ENCODE assay signal across 17 cellular contexts in the genomic region with DNA sequence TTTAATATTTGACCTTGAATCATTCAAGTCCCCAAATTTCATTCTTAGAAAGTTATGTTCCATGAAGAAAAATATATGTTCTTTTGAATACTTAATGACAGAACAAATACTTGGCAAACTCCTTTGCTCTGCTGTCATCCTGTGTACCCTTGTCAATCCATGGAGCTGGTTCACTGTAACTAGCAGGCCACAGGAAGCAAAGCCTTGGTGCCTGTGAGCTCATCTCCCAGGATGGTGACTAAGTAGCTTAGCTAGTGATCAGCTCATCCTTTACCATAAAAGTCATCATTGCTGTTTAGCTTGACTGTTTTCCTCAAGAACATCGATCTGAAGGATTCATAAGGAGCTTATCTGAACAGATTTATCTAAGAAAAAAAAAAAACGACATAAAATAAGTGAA.
DNase-seq lines count a peak whose midpoint lies in the region; ATAC-seq and TF ChIP-seq lines count a peak whose summit lies in the region.
"Had no signal": no experiment of that assay in that cellular context is flagged by ENCODE, and none has a peak within 500 bp of the region (broad histone marks: within the 10 kb centered on the region; RNA-seq: fewer than 3 reads in every experiment).

No MANE protein-coding gene starts in this region.

- H3K4me3 ChIP-seq in dorsolateral prefrontal cortex: no peak overlapping the region
- H3K4me3 ChIP-seq: heart left ventricle had no signal

- H3K4me3 Mint-ChIP-seq in mesothelial cell of epicardium: no peak overlapping the region
- H3K4me3 Mint-ChIP-seq in effector memory CD8-positive, alpha-beta T cell: no peak overlapping the region
- H3K4me3 Mint-ChIP-seq: activated T-cell treated with anti-CD3 and anti-CD28 coated beads, Interleukin-2, amount 50 U/mL, for 24 hours; B cell; neural crest cell had no signal

- peak; percentile 60 for DNase-seq in AG08395 (ENCODE audit: low spot score)
- peak; percentile 46 for DNase-seq in NCI-H69 (lab: John Stamatoyannopoulos, UW)
- no peak for DNase-seq in dorsolateral prefrontal cortex
- no peak for DNase-seq in mesothelial cell of epicardium (ENCODE audit: low spot score in 2 of 2, unreplicated experiment in 2 of 2)
- DNase-seq in OCI-M2 (lab: John Stamatoyannopoulos, UW; ENCODE audit: unreplicated experiment): no peak
- no peak for DNase-seq in effector memory CD8-positive, alpha-beta T cell
- DNase-seq: activated CD4-positive, CD25-positive, alpha-beta regulatory T cell treated with anti-CD3 and anti-CD28 coated beads, Interleukin-2, amount 50 U/mL, for 72 hours; activated T-cell treated with anti-CD3 and anti-CD28 coated beads, Interleukin-2, amount 50 U/mL, for 24 hours; amygdala; effector CD8-positive, alpha-beta T cell; heart left ventricle; NCI-H187 treated with DMSO at 0.1 percent for 48 hours had no signal

- peak overlapping the region in 35 of 59 donors; percentile 1 to 71 (median 34) for H3K27ac ChIP-seq in dorsolateral prefrontal cortex
- H3K27ac ChIP-seq: heart left ventricle, KMS-11 had no signal

- H3K27ac Mint-ChIP-seq in mesothelial cell of epicardium: peak overlapping the region; percentile 85
- no peak overlapping the region for H3K27ac Mint-ChIP-seq in effector memory CD8-positive, alpha-beta T cell
- H3K27ac Mint-ChIP-seq: activated T-cell treated with anti-CD3 and anti-CD28 coated beads, Interleukin-2, amount 50 U/mL, for 24 hours; B cell had no signal

- ATAC-seq in HG02938 (IDR thresholded peaks at IDR 0.05; ENCODE audit: unreplicated experiment) (no peak), GM19324 (IDR thresholded peaks at IDR 0.05; ENCODE audit: low FRiP score, unreplicated experiment) (no peak)
- no peak for ATAC-seq in effector memory CD8-positive, alpha-beta T cell (replicated peaks)
- ATAC-seq: heart left ventricle had no signal

- no peaks in the 10 kb centered on the region for H3K27me3 ChIP-seq in dorsolateral prefrontal cortex
- H3K27me3 ChIP-seq: heart left ventricle had no signal

- intact Hi-C loops in dorsolateral prefrontal cortex (cut with DNase I): no loop called here

- no peaks in the 10 kb centered on the region for H3K27me3 Mint-ChIP-seq in mesothelial cell of epicardium (ENCODE audit: low read depth)
- no peaks in the 10 kb centered on the region for H3K27me3 Mint-ChIP-seq in effector memory CD8-positive, alpha-beta T cell
- H3K27me3 Mint-ChIP-seq: activated T-cell treated with anti-CD3 and anti-CD28 coated beads, Interleukin-2, amount 50 U/mL, for 24 hours; B cell had no signal

- H3K36me3 Mint-ChIP-seq in mesothelial cell of epicardium: peaks cover 28% of the 10 kb centered on the region
- no peaks in the 10 kb centered on the region for H3K36me3 Mint-ChIP-seq in effector memory CD8-positive, alpha-beta T cell (ENCODE audit: insufficient read depth)

- H3K4me1 Mint-ChIP-seq in mesothelial cell of epicardium: peaks cover 31% of the 10 kb centered on the region
- H3K4me1 Mint-ChIP-seq in effector memory CD8-positive, alpha-beta T cell (ENCODE audit: low read depth in 2 of 2): no peaks in the 10 kb centered on the region
- H3K4me1 Mint-ChIP-seq: B cell had no signal

- peaks cover 5% of the 10 kb centered on the region for H3K9me3 Mint-ChIP-seq in mesothelial cell of epicardium
- H3K9me3 Mint-ChIP-seq in effector memory CD8-positive, alpha-beta T cell: no peaks in the 10 kb centered on the region
- H3K9me3 Mint-ChIP-seq: neural crest cell had no signal

- TF ChIP-seq CTCF in dorsolateral prefrontal cortex (IDR thresholded peaks at IDR 0.05 in 54 of 56, conservative IDR thresholded peaks at IDR 0.05 in 2 of 56; ENCODE audit: low read depth in 1 of 56, partially characterized antibody in 56 of 56) (no peak), mesothelial cell of epicardium (IDR thresholded peaks at IDR 0.05; ENCODE audit: unreplicated experiment) (no peak)

Comparison
In these comparisons a context has a peak if more than half of its experiments do, and no peak if none do; other contexts are left out.
1. DNase-seq: peak in AG08395 (single experiment) and NCI-H69 (single experiment); none in dorsolateral prefrontal cortex (0 of 10), mesothelial cell of epicardium (0 of 2), OCI-M2 (single experiment) and effector memory CD8-positive, alpha-beta T cell (0 of 3).